ENCODE assay signal across 24 cellular contexts in genomic region chr17:830381-830780, GRCh38. TPM values are rescaled to one million over a fixed set of nuclear protein-coding genes. Genes with fewer than 3 reads are reported as not detected.
DNase-seq lines count a peak whose midpoint lies in the region; ATAC-seq and TF ChIP-seq lines count a peak whose summit lies in the region.
"Had no signal": no experiment of that assay in that cellular context is flagged by ENCODE, and none has a peak within 500 bp of the region (broad histone marks: within the 10 kb centered on the region; RNA-seq: fewer than 3 reads in every experiment).

No MANE protein-coding gene starts in this region.

- H3K4me1 ChIP-seq in skeletal muscle tissue (ENCODE audit: control insufficient read depth in 3 of 3, insufficient read depth in 3 of 3, low read length in 3 of 3): peaks cover 3 to 19% (median 14%) of the 10 kb centered on the region in 3 donors
- H3K4me1 ChIP-seq in stomach: peaks cover 0 to 9% (median 0%) of the 10 kb centered on the region in 4 donors
- no peaks in the 10 kb centered on the region for H3K4me1 ChIP-seq in mucosa of descending colon (ENCODE audit: low read depth)
- H3K4me1 ChIP-seq: Caco-2 had no signal

- H3K4me3 Mint-ChIP-seq in nephron progenitor cell: no peak overlapping the region
- H3K4me3 Mint-ChIP-seq: CD4-positive, alpha-beta memory T cell; GM23338 had no signal

- TF ChIP-seq CTCF in RWPE1 (conservative IDR thresholded peaks at IDR 0.05; ENCODE audit: low read depth) (no peak), fibroblast of villous mesenchyme (IDR thresholded peaks at IDR 0.05; ENCODE audit: insufficient read depth, low read depth, low read length) (no peak), nephron progenitor cell (IDR thresholded peaks at IDR 0.05) (no peak), stomach (IDR thresholded peaks at IDR 0.05) (no peak), mucosa of descending colon (IDR thresholded peaks at IDR 0.05) (no peak)

- peak overlapping the region; percentile 11; the same call in 1 of the 2 replicates for H3K27ac ChIP-seq in RWPE1
- peak overlapping the region; percentile 40 for H3K27ac ChIP-seq in skeletal muscle tissue (ENCODE audit: low read depth, low read length)
- H3K27ac ChIP-seq in stomach: no peak overlapping the region
- H3K27ac ChIP-seq: HL-60, PC-9, SK-N-MC had no signal

- H3K27me3 ChIP-seq in skeletal muscle tissue (ENCODE audit: control insufficient read depth in 3 of 3, insufficient read depth in 3 of 3, low read length in 3 of 3) (no peaks in the 10 kb centered on the region), stomach (no peaks in the 10 kb centered on the region)

- H3K9me3 Mint-ChIP-seq in nephron progenitor cell: peaks cover 57% of the 10 kb centered on the region
- H3K9me3 Mint-ChIP-seq: GM23338 had no signal

- POLR2A ChIA-PET in RWPE1 (lab: Yijun Ruan, JAX; ENCODE audit: low non-redundant PET) (no interaction called here), HEK293T (lab: Yijun Ruan, JAX) (no interaction called here)

- H3K36me3 ChIP-seq in skeletal muscle tissue (ENCODE audit: control insufficient read depth in 3 of 3, insufficient read depth in 3 of 3, low read length in 3 of 3) (peaks cover 2 to 8% (median 5%) of the 10 kb centered on the region in 3 donors), stomach (peaks cover 1 to 8% (median 6%) of the 10 kb centered on the region in 4 donors), mucosa of descending colon (ENCODE audit: low read depth) (no peaks in the 10 kb centered on the region)

- no peak for TF ChIP-seq POLR2A in stomach (IDR thresholded peaks at IDR 0.05)

- peak overlapping the region in 1 of 3 donors; percentile 38 for H3K9ac ChIP-seq in skeletal muscle tissue (ENCODE audit: low read depth in 1 of 3, low read length in 3 of 3)

- peaks cover 14% of the 10 kb centered on the region for H3K4me1 Mint-ChIP-seq in nephron progenitor cell
- H3K4me1 Mint-ChIP-seq: CD4-positive, alpha-beta memory T cell had no signal

- H3K4me3 ChIP-seq in fibroblast of villous mesenchyme (ENCODE audit: low read depth, low read length): no peak overlapping the region
- H3K4me3 ChIP-seq in skeletal muscle tissue (ENCODE audit: low read length in 3 of 3): no peak overlapping the region
- H3K4me3 ChIP-seq in stomach: no peak overlapping the region
- no peak overlapping the region for H3K4me3 ChIP-seq in mucosa of descending colon
- H3K4me3 ChIP-seq: GM12878, GM23338, PC-9, SK-N-MC had no signal

- peak overlapping the region; percentile 88 for H3K27ac Mint-ChIP-seq in nephron progenitor cell
- H3K27ac Mint-ChIP-seq: CD4-positive, alpha-beta memory T cell; GM23338 had no signal

- DNase-seq in RWPE1 (ENCODE audit: low spot score) (no peak), fibroblast of villous mesenchyme (ENCODE audit: low read depth) (peak; percentile 62), nephron progenitor cell (no peak), stomach (no peak), mucosa of descending colon (no peak), hippocampal formation (lab: John Stamatoyannopoulos, UW) (no peak), HEK293T (ENCODE audit: extremely low spot score) (no peak)
- DNase-seq: C1 segment of cervical spinal cord; Caco-2; CD4-positive, alpha-beta memory T cell; HCEC 1CT; NCI-H1048; NCI-H1417 treated with DMSO at 0.1 percent for 48 hours; NCI-H1694 treated with DMSO at 0.1 percent for 48 hours; NCI-H2081; NCI-H2227 treated with DMSO at 0.1 percent for 48 hours; NCI-H526 treated with DMSO at 0.1 percent for 48 hours; PC-9; SHP77 treated with DMSO at 0.1 percent for 48 hours had no signal

- intact Hi-C loops in stomach (cut with DNase I; ENCODE audit: low total_unique reads) (no loop called here), mucosa of descending colon (cut with DNase I, micrococcal nuclease) (no loop called here)

- H3K9me3 ChIP-seq in skeletal muscle tissue (ENCODE audit: control insufficient read depth in 3 of 3, low read length in 3 of 3): no peaks in the 10 kb centered on the region
- peaks cover 0 to 4% (median 0%) of the 10 kb centered on the region in 4 donors for H3K9me3 ChIP-seq in stomach
- peaks cover 6% of the 10 kb centered on the region for H3K9me3 ChIP-seq in mucosa of descending colon
- H3K9me3 ChIP-seq: Caco-2 had no signal

- CTCF ChIA-PET in RWPE1 (lab: Yijun Ruan, JAX): no interaction called here
- CTCF ChIA-PET in HEK293T (lab: Yijun Ruan, JAX): no interaction called here

- no peak for TF ChIP-seq EP300 in stomach (IDR thresholded peaks at IDR 0.05)

- no peaks in the 10 kb centered on the region for H3K27me3 Mint-ChIP-seq in nephron progenitor cell (ENCODE audit: low read depth, poor library complexity)

- H3K36me3 Mint-ChIP-seq in nephron progenitor cell (ENCODE audit: low read depth): peaks cover 54% of the 10 kb centered on the region
- H3K36me3 Mint-ChIP-seq: CD4-positive, alpha-beta memory T cell had no signal

- WGBS in stomach, 5 donors: 74 to 84% (median 78%) methylated on average over 19 of the region's 19 CpGs

- no peak for ATAC-seq in mucosa of descending colon
- ATAC-seq: GM12878, GM23338 had no signal

TF ChIP-seq in HEK293T, 16 proteins besides CTCF, POLR2A, EP300 and RAD21:
- TF ChIP-seq FOXM1 (IDR thresholded peaks at IDR 0.05; ENCODE audit: borderline replicate concordance): no peak
- TF ChIP-seq ZNF384 (IDR thresholded peaks at IDR 0.05): no peak
- no peak for TF ChIP-seq NFRKB (IDR thresholded peaks at IDR 0.05)
- TF ChIP-seq FOXA1 (IDR thresholded peaks at IDR 0.05): no peak
- TF ChIP-seq ARNT (IDR thresholded peaks at IDR 0.05): no peak

RNA-seq across cellular contexts. Expression of gene MRM3, which starts 48.2 kb away (rescaled TPM):
- 10.8 and 17.4 TPM in 2 replicates for total RNA-seq in fibroblast of villous mesenchyme
- total RNA-seq in skeletal muscle tissue: 18.8 TPM
- total RNA-seq in stomach: 10 to 100 TPM; 12.2 to 69.2 (median 39.1) TPM
- polyA plus RNA-seq in stomach: 10 to 100 TPM; 11.2 to 16.6 (median 15.2) TPM
- total RNA-seq in mucosa of descending colon: 10 to 100 TPM; 12.2 to 14.8 (median 12.4) TPM

RNA-seq across cellular contexts. Expression of gene GLOD4, which starts 48.3 kb away (rescaled TPM):
- total RNA-seq in fibroblast of villous mesenchyme: 31.2 and 40.2 TPM in 2 replicates
- 36.5 TPM for total RNA-seq in skeletal muscle tissue
- 100 to 1,000 TPM in 3 of 5 donors, 10 to 100 TPM in 1, 1 to 10 TPM in 1; 6.4 to 213 (median 104) TPM for total RNA-seq in stomach
- 10 to 100 TPM; 38.4 to 91.2 (median 82.1) TPM for polyA plus RNA-seq in stomach
- total RNA-seq in mucosa of descending colon: 10 to 100 TPM; 64.3 to 97.6 (median 88.5) TPM

Comparison
In these comparisons a context has a peak if more than half of its experiments do, and no peak if none do; other contexts are left out.
1. H3K27ac ChIP-seq: peak in RWPE1 (single experiment) and skeletal muscle tissue (single experiment); none in stomach (0 of 5).